14 cellular contexts compared by ENCODE assay signal in the genomic region with DNA sequence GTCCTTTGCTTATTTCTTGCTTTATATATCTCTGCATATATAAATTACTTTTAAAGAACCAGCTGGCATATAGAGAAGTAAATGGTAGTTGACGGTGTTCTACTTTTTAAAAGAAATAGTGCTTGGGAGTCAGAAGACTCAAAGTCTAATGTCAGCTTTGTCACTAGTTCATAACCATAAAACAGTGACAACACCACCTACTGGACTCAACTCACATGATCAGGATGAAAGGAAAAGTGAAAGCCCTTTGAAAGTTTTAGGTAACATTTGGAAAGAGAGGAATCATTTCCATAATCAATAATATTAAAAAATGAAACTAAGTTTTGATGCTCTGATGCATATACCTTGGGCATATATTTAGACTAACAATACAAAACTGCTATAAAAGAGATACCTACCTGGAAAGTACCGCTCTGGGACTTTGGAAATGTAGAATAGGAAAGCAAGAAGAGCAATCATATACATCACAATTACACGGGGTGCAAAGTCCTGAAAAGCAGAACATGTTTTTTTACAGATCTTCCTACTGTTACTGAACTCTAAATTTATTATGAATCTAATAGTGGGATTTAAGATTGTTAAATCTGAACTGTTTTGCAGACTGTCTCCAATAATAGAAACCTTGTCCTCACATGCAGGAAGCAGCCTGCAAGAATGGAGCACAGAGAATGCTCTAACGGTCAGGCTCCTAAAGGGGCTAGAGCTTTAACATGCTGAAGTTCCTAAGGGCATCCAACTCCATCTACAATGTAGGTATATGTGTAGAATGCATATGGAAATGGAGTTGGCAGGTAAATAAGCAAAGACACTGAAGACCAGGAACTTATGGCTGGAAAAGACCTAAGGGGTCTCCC. TPM values are rescaled to one million over a fixed set of nuclear protein-coding genes. Genes with fewer than 3 reads are reported as not detected.
A peak's percentile ranks its signal among the peaks of the same experiment; 100 is the strongest.
DNase-seq lines count a peak whose midpoint lies in the region; ATAC-seq and TF ChIP-seq lines count a peak whose summit lies in the region.
"Had no signal": no experiment of that assay in that cellular context is flagged by ENCODE, and none has a peak within 500 bp of the region (broad histone marks: within the 10 kb centered on the region; RNA-seq: fewer than 3 reads in every experiment).

No MANE protein-coding gene starts in this region.

- TF ChIP-seq POLR2A in NB4 (IDR thresholded peaks at IDR 0.05; ENCODE audit: extremely low read depth, insufficient read length), result no peak

- peak; percentile 61 for ATAC-seq in GM21381 (IDR thresholded peaks at IDR 0.05; ENCODE audit: unreplicated experiment)
- ATAC-seq in GM18519 (IDR thresholded peaks at IDR 0.05; ENCODE audit: low FRiP score, unreplicated experiment), result no peak

- peak; percentile 9 for DNase-seq in ELR (ENCODE audit: low read depth)
- DNase-seq in NB4 (ENCODE audit: low read depth), result peak; percentile 10
- DNase-seq in fibroblast of villous mesenchyme (ENCODE audit: low read depth), result peak; percentile 25
- DNase-seq in foreskin melanocyte, result no peak
- no peak for DNase-seq in NCI-H226
- no peak for DNase-seq in coronary artery (ENCODE audit: low spot score)
- DNase-seq: amniotic stem cell, COR-L47, HCEC 1CT, NCI-H345, testis had no signal

- no peak overlapping the region for H3K27ac ChIP-seq in coronary artery
- H3K27ac ChIP-seq: SK-N-MC, testis had no signal

- H3K4me3 ChIP-seq in NB4 (ENCODE audit: low read depth, low read length) (no peak overlapping the region), fibroblast of villous mesenchyme (ENCODE audit: low read depth, low read length) (no peak overlapping the region), coronary artery (no peak overlapping the region)
- H3K4me3 ChIP-seq: SK-N-MC, testis had no signal

- TF ChIP-seq CTCF in NB4 (IDR thresholded peaks at IDR 0.05; ENCODE audit: low read depth, low read length) (no peak), fibroblast of villous mesenchyme (IDR thresholded peaks at IDR 0.05; ENCODE audit: insufficient read depth, low read depth, low read length) (peak; percentile 13), coronary artery (IDR thresholded peaks at IDR 0.05) (no peak)

RNA-seq across cellular contexts. Expression of a gene that starts 15.6 kb away (rescaled TPM):
- 19.6 and 29.8 TPM in 2 replicates for total RNA-seq in fibroblast of villous mesenchyme

Comparison
In these comparisons a context has a peak if more than half of its experiments do, and no peak if none do; other contexts are left out.
1. DNase-seq: peak in ELR (single experiment), NB4 (single experiment) and fibroblast of villous mesenchyme (single experiment); none in foreskin melanocyte (single experiment), NCI-H226 (single experiment) and coronary artery (single experiment).